In genomic region chr22:45441158-45441557, GRCh38 we compare ENCODE assay signal across 1 cellular context.
A peak's percentile ranks its signal among the peaks of the same experiment; 100 is the strongest.
TF ChIP-seq lines count a peak whose summit lies in the region.

No MANE protein-coding gene starts in this region.

TF ChIP-seq in HepG2, 621 proteins besides CTCF, POLR2A, EP300 and RAD21 (continued from another document and continues in another):
- TF ChIP-seq, protein P1, sequence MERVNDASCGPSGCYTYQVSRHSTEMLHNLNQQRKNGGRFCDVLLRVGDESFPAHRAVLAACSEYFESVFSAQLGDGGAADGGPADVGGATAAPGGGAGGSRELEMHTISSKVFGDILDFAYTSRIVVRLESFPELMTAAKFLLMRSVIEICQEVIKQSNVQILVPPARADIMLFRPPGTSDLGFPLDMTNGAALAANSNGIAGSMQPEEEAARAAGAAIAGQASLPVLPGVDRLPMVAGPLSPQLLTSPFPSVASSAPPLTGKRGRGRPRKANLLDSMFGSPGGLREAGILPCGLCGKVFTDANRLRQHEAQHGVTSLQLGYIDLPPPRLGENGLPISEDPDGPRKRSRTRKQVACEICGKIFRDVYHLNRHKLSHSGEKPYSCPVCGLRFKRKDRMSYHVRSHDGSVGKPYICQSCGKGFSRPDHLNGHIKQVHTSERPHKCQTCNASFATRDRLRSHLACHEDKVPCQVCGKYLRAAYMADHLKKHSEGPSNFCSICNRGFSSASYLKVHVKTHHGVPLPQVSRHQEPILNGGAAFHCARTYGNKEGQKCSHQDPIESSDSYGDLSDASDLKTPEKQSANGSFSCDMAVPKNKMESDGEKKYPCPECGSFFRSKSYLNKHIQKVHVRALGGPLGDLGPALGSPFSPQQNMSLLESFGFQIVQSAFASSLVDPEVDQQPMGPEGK (CRISPR knock-in tag; IDR thresholded peaks at IDR 0.05), result peak; percentile 31; the same call in 1 of the 2 replicates
- TF ChIP-seq PCBP2 (optimal IDR thresholded peaks at IDR 0.05; ENCODE audit: low read depth, low read length, poor library complexity, severe bottlenecking), result no peak
- no peak for TF ChIP-seq LCORL (IDR thresholded peaks at IDR 0.05)
- TF ChIP-seq LCORL (CRISPR knock-in tag; IDR thresholded peaks at IDR 0.05), result peak; percentile 36; the same call in 1 of the 2 replicates
- TF ChIP-seq TBP (CRISPR knock-in tag; IDR thresholded peaks at IDR 0.05), result no peak
- peak; percentile 39; the same call in 1 of the 2 replicates for TF ChIP-seq ZNF331 (CRISPR knock-in tag; IDR thresholded peaks at IDR 0.05)
- no peak for TF ChIP-seq MATR3 (CRISPR knock-in tag; IDR thresholded peaks at IDR 0.05)
- TF ChIP-seq NR2F1 (CRISPR knock-in tag; IDR thresholded peaks at IDR 0.05), result no peak
- TF ChIP-seq TGIF2 (CRISPR knock-in tag; IDR thresholded peaks at IDR 0.05), result peak; percentile 72; the same call in 1 of the 2 replicates
- TF ChIP-seq ZBTB7B (CRISPR knock-in tag; IDR thresholded peaks at IDR 0.05), result 0 out of 2 replicates have a peak, but pooled peaks have one; percentile 41
- 0 out of 2 replicates have a peak, but pooled peaks have one; percentile 24 for TF ChIP-seq MYC (CRISPR knock-in tag; IDR thresholded peaks at IDR 0.05; ENCODE audit: borderline replicate concordance)
- TF ChIP-seq, protein P2, sequence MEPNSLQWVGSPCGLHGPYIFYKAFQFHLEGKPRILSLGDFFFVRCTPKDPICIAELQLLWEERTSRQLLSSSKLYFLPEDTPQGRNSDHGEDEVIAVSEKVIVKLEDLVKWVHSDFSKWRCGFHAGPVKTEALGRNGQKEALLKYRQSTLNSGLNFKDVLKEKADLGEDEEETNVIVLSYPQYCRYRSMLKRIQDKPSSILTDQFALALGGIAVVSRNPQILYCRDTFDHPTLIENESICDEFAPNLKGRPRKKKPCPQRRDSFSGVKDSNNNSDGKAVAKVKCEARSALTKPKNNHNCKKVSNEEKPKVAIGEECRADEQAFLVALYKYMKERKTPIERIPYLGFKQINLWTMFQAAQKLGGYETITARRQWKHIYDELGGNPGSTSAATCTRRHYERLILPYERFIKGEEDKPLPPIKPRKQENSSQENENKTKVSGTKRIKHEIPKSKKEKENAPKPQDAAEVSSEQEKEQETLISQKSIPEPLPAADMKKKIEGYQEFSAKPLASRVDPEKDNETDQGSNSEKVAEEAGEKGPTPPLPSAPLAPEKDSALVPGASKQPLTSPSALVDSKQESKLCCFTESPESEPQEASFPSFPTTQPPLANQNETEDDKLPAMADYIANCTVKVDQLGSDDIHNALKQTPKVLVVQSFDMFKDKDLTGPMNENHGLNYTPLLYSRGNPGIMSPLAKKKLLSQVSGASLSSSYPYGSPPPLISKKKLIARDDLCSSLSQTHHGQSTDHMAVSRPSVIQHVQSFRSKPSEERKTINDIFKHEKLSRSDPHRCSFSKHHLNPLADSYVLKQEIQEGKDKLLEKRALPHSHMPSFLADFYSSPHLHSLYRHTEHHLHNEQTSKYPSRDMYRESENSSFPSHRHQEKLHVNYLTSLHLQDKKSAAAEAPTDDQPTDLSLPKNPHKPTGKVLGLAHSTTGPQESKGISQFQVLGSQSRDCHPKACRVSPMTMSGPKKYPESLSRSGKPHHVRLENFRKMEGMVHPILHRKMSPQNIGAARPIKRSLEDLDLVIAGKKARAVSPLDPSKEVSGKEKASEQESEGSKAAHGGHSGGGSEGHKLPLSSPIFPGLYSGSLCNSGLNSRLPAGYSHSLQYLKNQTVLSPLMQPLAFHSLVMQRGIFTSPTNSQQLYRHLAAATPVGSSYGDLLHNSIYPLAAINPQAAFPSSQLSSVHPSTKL (CRISPR knock-in tag; IDR thresholded peaks at IDR 0.05), result peak; percentile 31; the same call in 1 of the 2 replicates
- TF ChIP-seq HDAC2 (CRISPR knock-in tag; IDR thresholded peaks at IDR 0.05), result peak; percentile 16; the same call in 1 of the 2 replicates
- peak; percentile 84; the same call in 1 of the 2 replicates for TF ChIP-seq KDM2A (CRISPR knock-in tag; IDR thresholded peaks at IDR 0.05; ENCODE audit: borderline replicate concordance, low read depth)
- no peak for TF ChIP-seq NR0B2 (CRISPR knock-in tag; IDR thresholded peaks at IDR 0.05)
- TF ChIP-seq, protein P3, sequence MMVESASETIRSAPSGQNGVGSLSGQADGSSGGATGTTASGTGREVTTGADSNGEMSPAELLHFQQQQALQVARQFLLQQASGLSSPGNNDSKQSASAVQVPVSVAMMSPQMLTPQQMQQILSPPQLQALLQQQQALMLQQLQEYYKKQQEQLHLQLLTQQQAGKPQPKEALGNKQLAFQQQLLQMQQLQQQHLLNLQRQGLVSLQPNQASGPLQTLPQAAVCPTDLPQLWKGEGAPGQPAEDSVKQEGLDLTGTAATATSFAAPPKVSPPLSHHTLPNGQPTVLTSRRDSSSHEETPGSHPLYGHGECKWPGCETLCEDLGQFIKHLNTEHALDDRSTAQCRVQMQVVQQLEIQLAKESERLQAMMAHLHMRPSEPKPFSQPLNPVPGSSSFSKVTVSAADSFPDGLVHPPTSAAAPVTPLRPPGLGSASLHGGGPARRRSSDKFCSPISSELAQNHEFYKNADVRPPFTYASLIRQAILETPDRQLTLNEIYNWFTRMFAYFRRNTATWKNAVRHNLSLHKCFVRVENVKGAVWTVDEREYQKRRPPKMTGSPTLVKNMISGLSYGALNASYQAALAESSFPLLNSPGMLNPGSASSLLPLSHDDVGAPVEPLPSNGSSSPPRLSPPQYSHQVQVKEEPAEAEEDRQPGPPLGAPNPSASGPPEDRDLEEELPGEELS (CRISPR knock-in tag; IDR thresholded peaks at IDR 0.05), result no peak
- TF ChIP-seq, protein P4, sequence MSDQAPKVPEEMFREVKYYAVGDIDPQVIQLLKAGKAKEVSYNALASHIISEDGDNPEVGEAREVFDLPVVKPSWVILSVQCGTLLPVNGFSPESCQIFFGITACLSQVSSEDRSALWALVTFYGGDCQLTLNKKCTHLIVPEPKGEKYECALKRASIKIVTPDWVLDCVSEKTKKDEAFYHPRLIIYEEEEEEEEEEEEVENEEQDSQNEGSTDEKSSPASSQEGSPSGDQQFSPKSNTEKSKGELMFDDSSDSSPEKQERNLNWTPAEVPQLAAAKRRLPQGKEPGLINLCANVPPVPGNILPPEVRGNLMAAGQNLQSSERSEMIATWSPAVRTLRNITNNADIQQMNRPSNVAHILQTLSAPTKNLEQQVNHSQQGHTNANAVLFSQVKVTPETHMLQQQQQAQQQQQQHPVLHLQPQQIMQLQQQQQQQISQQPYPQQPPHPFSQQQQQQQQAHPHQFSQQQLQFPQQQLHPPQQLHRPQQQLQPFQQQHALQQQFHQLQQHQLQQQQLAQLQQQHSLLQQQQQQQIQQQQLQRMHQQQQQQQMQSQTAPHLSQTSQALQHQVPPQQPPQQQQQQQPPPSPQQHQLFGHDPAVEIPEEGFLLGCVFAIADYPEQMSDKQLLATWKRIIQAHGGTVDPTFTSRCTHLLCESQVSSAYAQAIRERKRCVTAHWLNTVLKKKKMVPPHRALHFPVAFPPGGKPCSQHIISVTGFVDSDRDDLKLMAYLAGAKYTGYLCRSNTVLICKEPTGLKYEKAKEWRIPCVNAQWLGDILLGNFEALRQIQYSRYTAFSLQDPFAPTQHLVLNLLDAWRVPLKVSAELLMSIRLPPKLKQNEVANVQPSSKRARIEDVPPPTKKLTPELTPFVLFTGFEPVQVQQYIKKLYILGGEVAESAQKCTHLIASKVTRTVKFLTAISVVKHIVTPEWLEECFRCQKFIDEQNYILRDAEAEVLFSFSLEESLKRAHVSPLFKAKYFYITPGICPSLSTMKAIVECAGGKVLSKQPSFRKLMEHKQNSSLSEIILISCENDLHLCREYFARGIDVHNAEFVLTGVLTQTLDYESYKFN (CRISPR knock-in tag; conservative IDR thresholded peaks at IDR 0.05), result no peak
- peak; percentile 91 for TF ChIP-seq SMC3 (IDR thresholded peaks at IDR 0.05; ENCODE audit: low read length)
- no peak for TF ChIP-seq RAD51 (IDR thresholded peaks at IDR 0.05; ENCODE audit: borderline replicate concordance)
- TF ChIP-seq PHF21A (CRISPR knock-in tag; IDR thresholded peaks at IDR 0.05), result 0 out of 2 replicates have a peak, but pooled peaks have one; percentile 16
- TF ChIP-seq TEAD3 (CRISPR knock-in tag; optimal IDR thresholded peaks at IDR 0.05; ENCODE audit: borderline replicate concordance), result peak; percentile 76
- no peak; the same call in 1 of the 2 replicates for TF ChIP-seq PPARG (CRISPR knock-in tag; conservative IDR thresholded peaks at IDR 0.05)
- TF ChIP-seq FOSL2 (CRISPR knock-in tag; IDR thresholded peaks at IDR 0.05), result peak; percentile 26; the same call in 1 of the 2 replicates
- peak; percentile 91 for TF ChIP-seq STAG1 (CRISPR knock-in tag; IDR thresholded peaks at IDR 0.05)
- peak in 1 of 2 experiments; percentile 75; a peak in 1 of 4 replicates for TF ChIP-seq HMGXB4 (CRISPR knock-in tag; IDR thresholded peaks at IDR 0.05; ENCODE audit: borderline replicate concordance in 1 of 2, low read depth in 1 of 2)
- peak; percentile 36; the same call in 1 of the 2 replicates for TF ChIP-seq BCL6 (CRISPR knock-in tag; IDR thresholded peaks at IDR 0.05)
- TF ChIP-seq SAP130 (CRISPR knock-in tag; IDR thresholded peaks at IDR 0.05; ENCODE audit: low read depth), result peak; percentile 72
- no peak for TF ChIP-seq ZFYVE20 (CRISPR knock-in tag; IDR thresholded peaks at IDR 0.05; ENCODE audit: borderline replicate concordance, low read depth)
- TF ChIP-seq, protein P5, sequence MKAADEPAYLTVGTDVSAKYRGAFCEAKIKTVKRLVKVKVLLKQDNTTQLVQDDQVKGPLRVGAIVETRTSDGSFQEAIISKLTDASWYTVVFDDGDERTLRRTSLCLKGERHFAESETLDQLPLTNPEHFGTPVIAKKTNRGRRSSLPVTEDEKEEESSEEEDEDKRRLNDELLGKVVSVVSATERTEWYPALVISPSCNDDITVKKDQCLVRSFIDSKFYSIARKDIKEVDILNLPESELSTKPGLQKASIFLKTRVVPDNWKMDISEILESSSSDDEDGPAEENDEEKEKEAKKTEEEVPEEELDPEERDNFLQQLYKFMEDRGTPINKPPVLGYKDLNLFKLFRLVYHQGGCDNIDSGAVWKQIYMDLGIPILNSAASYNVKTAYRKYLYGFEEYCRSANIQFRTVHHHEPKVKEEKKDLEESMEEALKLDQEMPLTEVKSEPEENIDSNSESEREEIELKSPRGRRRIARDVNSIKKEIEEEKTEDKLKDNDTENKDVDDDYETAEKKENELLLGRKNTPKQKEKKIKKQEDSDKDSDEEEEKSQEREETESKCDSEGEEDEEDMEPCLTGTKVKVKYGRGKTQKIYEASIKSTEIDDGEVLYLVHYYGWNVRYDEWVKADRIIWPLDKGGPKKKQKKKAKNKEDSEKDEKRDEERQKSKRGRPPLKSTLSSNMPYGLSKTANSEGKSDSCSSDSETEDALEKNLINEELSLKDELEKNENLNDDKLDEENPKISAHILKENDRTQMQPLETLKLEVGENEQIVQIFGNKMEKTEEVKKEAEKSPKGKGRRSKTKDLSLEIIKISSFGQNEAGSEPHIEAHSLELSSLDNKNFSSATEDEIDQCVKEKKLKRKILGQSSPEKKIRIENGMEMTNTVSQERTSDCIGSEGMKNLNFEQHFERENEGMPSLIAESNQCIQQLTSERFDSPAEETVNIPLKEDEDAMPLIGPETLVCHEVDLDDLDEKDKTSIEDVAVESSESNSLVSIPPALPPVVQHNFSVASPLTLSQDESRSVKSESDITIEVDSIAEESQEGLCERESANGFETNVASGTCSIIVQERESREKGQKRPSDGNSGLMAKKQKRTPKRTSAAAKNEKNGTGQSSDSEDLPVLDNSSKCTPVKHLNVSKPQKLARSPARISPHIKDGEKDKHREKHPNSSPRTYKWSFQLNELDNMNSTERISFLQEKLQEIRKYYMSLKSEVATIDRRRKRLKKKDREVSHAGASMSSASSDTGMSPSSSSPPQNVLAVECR (CRISPR knock-in tag; IDR thresholded peaks at IDR 0.05; ENCODE audit: borderline replicate concordance), result peak; percentile 43; the same call in 1 of the 2 replicates
- TF ChIP-seq ZNF687 (CRISPR knock-in tag; IDR thresholded peaks at IDR 0.05), result peak; percentile 65
- peak; percentile 64 for TF ChIP-seq SALL1 (CRISPR knock-in tag; IDR thresholded peaks at IDR 0.05)
- TF ChIP-seq SOX13 (IDR thresholded peaks at IDR 0.05), result no peak
- peak in 1 of 2 experiments; percentile 14; a peak in 1 of 4 replicates for TF ChIP-seq SOX13 (CRISPR knock-in tag; conservative IDR thresholded peaks at IDR 0.05 in 1 of 2, IDR thresholded peaks at IDR 0.05 in 1 of 2)
